Comparison of ENCODE assay signal across 10 cellular contexts in genomic region chr12:123278150-123278627, GRCh38. TPM values are rescaled to one million over a fixed set of nuclear protein-coding genes. Genes with fewer than 3 reads are reported as not detected.
DNase-seq lines count a peak whose midpoint lies in the region; ATAC-seq and TF ChIP-seq lines count a peak whose summit lies in the region.
"Had no signal": no experiment of that assay in that cellular context is flagged by ENCODE, and none has a peak within 500 bp of the region (broad histone marks: within the 10 kb centered on the region; RNA-seq: fewer than 3 reads in every experiment).

No MANE protein-coding gene starts in this region.

- H3K27me3 Mint-ChIP-seq in activated CD8-positive, alpha-beta T cell treated with anti-CD3 and anti-CD28 coated beads for 36 hours, result no peaks in the 10 kb centered on the region
- no peaks in the 10 kb centered on the region for H3K27me3 Mint-ChIP-seq in activated CD8-positive, alpha-beta T cell treated with anti-CD3 and anti-CD28 coated beads, Interleukin-2, amount 10 ng/mL, durations not matched to agents 7 days and 5 days (ENCODE audit: low read depth)
- H3K27me3 Mint-ChIP-seq in T-helper 1 cell treated with Interleukin-12 subunit alpha and Interleukin-12 subunit beta and Interleukin-4 antibody, amounts not matched to agents 30 μg/mL and 1 μg/mL, for 36 hours (ENCODE audit: low read depth), result no peaks in the 10 kb centered on the region
- peaks cover 4% of the 10 kb centered on the region for H3K27me3 Mint-ChIP-seq in neural progenitor cell (ENCODE audit: insufficient read depth, low read depth)
- H3K27me3 Mint-ChIP-seq: type B pancreatic cell had no signal

- CTCF ChIA-PET in activated CD8-positive, alpha-beta T cell treated with anti-CD3 and anti-CD28 coated beads for 36 hours (lab: Charles Lee), result interaction anchor here (0.6 kb wide), 1 partner anchor 134 kb away, joined by 3 read pairs; no protein-coding TSS in a partner anchor
- CTCF ChIA-PET in activated CD8-positive, alpha-beta T cell treated with anti-CD3 and anti-CD28 coated beads, Interleukin-2, amount 10 ng/mL, durations not matched to agents 7 days and 5 days (lab: Charles Lee), result no interaction called here

- POLR2A ChIA-PET in activated CD8-positive, alpha-beta T cell treated with anti-CD3 and anti-CD28 coated beads for 36 hours (lab: Charles Lee), result interaction anchor here (0.9 to 1.5 kb wide), 2 partner anchors 10 to 11 kb away, joined by 3 read pairs; no protein-coding TSS in a partner anchor
- POLR2A ChIA-PET in activated CD8-positive, alpha-beta T cell treated with anti-CD3 and anti-CD28 coated beads, Interleukin-2, amount 10 ng/mL, durations not matched to agents 7 days and 5 days (lab: Charles Lee), result no interaction called here

- peak; percentile 86 for ATAC-seq in activated CD8-positive, alpha-beta T cell treated with anti-CD3 and anti-CD28 coated beads for 36 hours
- no peak for ATAC-seq in activated CD8-positive, alpha-beta T cell treated with anti-CD3 and anti-CD28 coated beads, Interleukin-2, amount 10 ng/mL, durations not matched to agents 7 days and 5 days
- ATAC-seq in HG02973 (IDR thresholded peaks at IDR 0.05; ENCODE audit: unreplicated experiment), result peak; percentile 81
- ATAC-seq in stimulated activated effector memory CD8-positive, alpha-beta T cell treated with anti-CD3 and anti-CD28 coated beads, Interleukin-12 subunit alpha, Interleukin-12 subunit beta, amount 100 ng/mL, for 72 hours, result peak; percentile 96

- H4K20me1 ChIP-seq in neural progenitor cell (ENCODE audit: low read depth), result no peaks in the 10 kb centered on the region

- H3K9me3 ChIP-seq in neural progenitor cell (ENCODE audit: low read depth), result no peaks in the 10 kb centered on the region
- H3K9me3 ChIP-seq: pancreas had no signal

- H3K27ac ChIP-seq in neural progenitor cell, result no peak overlapping the region

- no peak overlapping the region for H3K4me3 Mint-ChIP-seq in activated CD8-positive, alpha-beta T cell treated with anti-CD3 and anti-CD28 coated beads for 36 hours
- H3K4me3 Mint-ChIP-seq in activated CD8-positive, alpha-beta T cell treated with anti-CD3 and anti-CD28 coated beads, Interleukin-2, amount 10 ng/mL, durations not matched to agents 7 days and 5 days, result no peak overlapping the region
- peak overlapping the region; percentile 2 for H3K4me3 Mint-ChIP-seq in T-helper 1 cell treated with Interleukin-12 subunit alpha and Interleukin-12 subunit beta and Interleukin-4 antibody, amounts not matched to agents 30 μg/mL and 1 μg/mL, for 36 hours
- H3K4me3 Mint-ChIP-seq in stimulated activated effector memory CD8-positive, alpha-beta T cell treated with anti-CD3 and anti-CD28 coated beads, Interleukin-12 subunit alpha, Interleukin-12 subunit beta, amount 100 ng/mL, for 72 hours, result no peak overlapping the region
- H3K4me3 Mint-ChIP-seq in neural progenitor cell, result no peak overlapping the region
- H3K4me3 Mint-ChIP-seq: type B pancreatic cell had no signal

- peaks cover 4% of the 10 kb centered on the region for H3K4me1 Mint-ChIP-seq in activated CD8-positive, alpha-beta T cell treated with anti-CD3 and anti-CD28 coated beads for 36 hours (ENCODE audit: low read depth)
- peaks cover 6% of the 10 kb centered on the region for H3K4me1 Mint-ChIP-seq in activated CD8-positive, alpha-beta T cell treated with anti-CD3 and anti-CD28 coated beads, Interleukin-2, amount 10 ng/mL, durations not matched to agents 7 days and 5 days (ENCODE audit: low read depth)
- H3K4me1 Mint-ChIP-seq in T-helper 1 cell treated with Interleukin-12 subunit alpha and Interleukin-12 subunit beta and Interleukin-4 antibody, amounts not matched to agents 30 μg/mL and 1 μg/mL, for 36 hours (ENCODE audit: low read depth), result peaks cover 8% of the 10 kb centered on the region
- H3K4me1 Mint-ChIP-seq in stimulated activated effector memory CD8-positive, alpha-beta T cell treated with anti-CD3 and anti-CD28 coated beads, Interleukin-12 subunit alpha, Interleukin-12 subunit beta, amount 100 ng/mL, for 72 hours, result peaks cover 7% of the 10 kb centered on the region
- H3K4me1 Mint-ChIP-seq in neural progenitor cell, result peaks cover 4% of the 10 kb centered on the region

- intact Hi-C loops in activated CD8-positive, alpha-beta T cell treated with anti-CD3 and anti-CD28 coated beads for 36 hours (cut with micrococcal nuclease), result no loop called here

- H3K4me1 ChIP-seq in neural progenitor cell, result no peaks in the 10 kb centered on the region
- H3K4me1 ChIP-seq: pancreas had no signal

- no peak overlapping the region for H2AFZ ChIP-seq in neural progenitor cell (replicated peaks)

- H3K36me3 Mint-ChIP-seq in activated CD8-positive, alpha-beta T cell treated with anti-CD3 and anti-CD28 coated beads for 36 hours (ENCODE audit: low read depth), result no peaks in the 10 kb centered on the region
- H3K36me3 Mint-ChIP-seq in activated CD8-positive, alpha-beta T cell treated with anti-CD3 and anti-CD28 coated beads, Interleukin-2, amount 10 ng/mL, durations not matched to agents 7 days and 5 days (ENCODE audit: low read depth), result no peaks in the 10 kb centered on the region
- no peaks in the 10 kb centered on the region for H3K36me3 Mint-ChIP-seq in T-helper 1 cell treated with Interleukin-12 subunit alpha and Interleukin-12 subunit beta and Interleukin-4 antibody, amounts not matched to agents 30 μg/mL and 1 μg/mL, for 36 hours (ENCODE audit: low read depth)
- no peaks in the 10 kb centered on the region for H3K36me3 Mint-ChIP-seq in stimulated activated effector memory CD8-positive, alpha-beta T cell treated with anti-CD3 and anti-CD28 coated beads, Interleukin-12 subunit alpha, Interleukin-12 subunit beta, amount 100 ng/mL, for 72 hours
- no peaks in the 10 kb centered on the region for H3K36me3 Mint-ChIP-seq in neural progenitor cell
- H3K36me3 Mint-ChIP-seq: type B pancreatic cell had no signal

- peak; percentile 53 for DNase-seq in activated CD8-positive, alpha-beta T cell treated with anti-CD3 and anti-CD28 coated beads for 36 hours
- DNase-seq in activated CD8-positive, alpha-beta T cell treated with anti-CD3 and anti-CD28 coated beads, Interleukin-2, amount 10 ng/mL, durations not matched to agents 7 days and 5 days, result no peak
- DNase-seq in stimulated activated effector memory CD8-positive, alpha-beta T cell treated with anti-CD3 and anti-CD28 coated beads, Interleukin-12 subunit alpha, Interleukin-12 subunit beta, amount 100 ng/mL, for 72 hours (ENCODE audit: low spot score in 2 of 2), result no peak
- no peak for DNase-seq in NCI-H345 treated with DMSO at 0.1 percent for 48 hours (lab: John Stamatoyannopoulos, UW; ENCODE audit: unreplicated experiment)
- DNase-seq in NCI-H524 treated with DMSO at 0.1 percent for 48 hours (lab: John Stamatoyannopoulos, UW), result no peak
- no peak for DNase-seq in neural progenitor cell (ENCODE audit: low spot score)
- DNase-seq: pancreas had no signal

- no peak overlapping the region for H3K4me3 ChIP-seq in neural progenitor cell
- H3K4me3 ChIP-seq: pancreas had no signal

- no peaks in the 10 kb centered on the region for H3F3A ChIP-seq in neural progenitor cell (ENCODE audit: low read depth)

- H3K9me3 Mint-ChIP-seq in activated CD8-positive, alpha-beta T cell treated with anti-CD3 and anti-CD28 coated beads for 36 hours, result no peaks in the 10 kb centered on the region
- H3K9me3 Mint-ChIP-seq in activated CD8-positive, alpha-beta T cell treated with anti-CD3 and anti-CD28 coated beads, Interleukin-2, amount 10 ng/mL, durations not matched to agents 7 days and 5 days (ENCODE audit: insufficient read depth), result no peaks in the 10 kb centered on the region
- H3K9me3 Mint-ChIP-seq in T-helper 1 cell treated with Interleukin-12 subunit alpha and Interleukin-12 subunit beta and Interleukin-4 antibody, amounts not matched to agents 30 μg/mL and 1 μg/mL, for 36 hours, result no peaks in the 10 kb centered on the region
- no peaks in the 10 kb centered on the region for H3K9me3 Mint-ChIP-seq in stimulated activated effector memory CD8-positive, alpha-beta T cell treated with anti-CD3 and anti-CD28 coated beads, Interleukin-12 subunit alpha, Interleukin-12 subunit beta, amount 100 ng/mL, for 72 hours
- H3K9me3 Mint-ChIP-seq in neural progenitor cell, result peaks cover 2% of the 10 kb centered on the region
- H3K9me3 Mint-ChIP-seq: type B pancreatic cell had no signal

- H3K79me2 ChIP-seq in neural progenitor cell (ENCODE audit: low read depth), result peaks cover 3% of the 10 kb centered on the region

- H3K9ac ChIP-seq in neural progenitor cell, result no peak overlapping the region

- TF ChIP-seq CTCF in activated CD8-positive, alpha-beta T cell treated with anti-CD3 and anti-CD28 coated beads for 36 hours (IDR thresholded peaks at IDR 0.05), result no peak
- no peak for TF ChIP-seq CTCF in neural progenitor cell (IDR thresholded peaks at IDR 0.05)

- H3K4me2 ChIP-seq in neural progenitor cell, result no peak overlapping the region

- H3K27ac Mint-ChIP-seq in activated CD8-positive, alpha-beta T cell treated with anti-CD3 and anti-CD28 coated beads for 36 hours, result peak overlapping the region; percentile 55
- no peak overlapping the region for H3K27ac Mint-ChIP-seq in activated CD8-positive, alpha-beta T cell treated with anti-CD3 and anti-CD28 coated beads, Interleukin-2, amount 10 ng/mL, durations not matched to agents 7 days and 5 days
- peak overlapping the region; percentile 85 for H3K27ac Mint-ChIP-seq in T-helper 1 cell treated with Interleukin-12 subunit alpha and Interleukin-12 subunit beta and Interleukin-4 antibody, amounts not matched to agents 30 μg/mL and 1 μg/mL, for 36 hours
- peak overlapping the region; percentile 38 for H3K27ac Mint-ChIP-seq in stimulated activated effector memory CD8-positive, alpha-beta T cell treated with anti-CD3 and anti-CD28 coated beads, Interleukin-12 subunit alpha, Interleukin-12 subunit beta, amount 100 ng/mL, for 72 hours
- no peak overlapping the region for H3K27ac Mint-ChIP-seq in neural progenitor cell
- H3K27ac Mint-ChIP-seq: type B pancreatic cell had no signal

- no peaks in the 10 kb centered on the region for H3K36me3 ChIP-seq in neural progenitor cell
- H3K36me3 ChIP-seq: pancreas had no signal

- no peaks in the 10 kb centered on the region for H3K27me3 ChIP-seq in neural progenitor cell
- H3K27me3 ChIP-seq: pancreas had no signal

RNA-seq across cellular contexts. Expression of gene CDK2AP1, which starts 6.5 kb away (rescaled TPM):
- total RNA-seq in activated CD8-positive, alpha-beta T cell treated with anti-CD3 and anti-CD28 coated beads for 36 hours, result 100 to 1,000 TPM; 108 to 111 TPM
- 10 to 100 TPM; 58.3 to 58.4 TPM for total RNA-seq in activated CD8-positive, alpha-beta T cell treated with anti-CD3 and anti-CD28 coated beads, Interleukin-2, amount 10 ng/mL, durations not matched to agents 7 days and 5 days
- total RNA-seq in neural progenitor cell (ENCODE audit: low replicate concordance), result 177 and 282 TPM in 2 replicates

RNA-seq across cellular contexts. Expression of gene MTRFR, which starts 45.0 kb away (rescaled TPM):
- 10 to 100 TPM; 28.1 to 31.0 TPM for total RNA-seq in activated CD8-positive, alpha-beta T cell treated with anti-CD3 and anti-CD28 coated beads for 36 hours
- total RNA-seq in activated CD8-positive, alpha-beta T cell treated with anti-CD3 and anti-CD28 coated beads, Interleukin-2, amount 10 ng/mL, durations not matched to agents 7 days and 5 days, result 10 to 100 TPM; 28.2 to 30.0 TPM
- total RNA-seq in neural progenitor cell (ENCODE audit: low replicate concordance), result 12.7 and 17.3 TPM in 2 replicates

RNA-seq across cellular contexts. Expression of gene MPHOSPH9, which starts 45.2 kb away (rescaled TPM):
- 100 to 1,000 TPM in 1 of 2 experiments, 10 to 100 TPM in 1; 96.9 to 101 TPM for total RNA-seq in activated CD8-positive, alpha-beta T cell treated with anti-CD3 and anti-CD28 coated beads for 36 hours
- total RNA-seq in activated CD8-positive, alpha-beta T cell treated with anti-CD3 and anti-CD28 coated beads, Interleukin-2, amount 10 ng/mL, durations not matched to agents 7 days and 5 days, result 100 to 1,000 TPM; 148 to 149 TPM
- total RNA-seq in neural progenitor cell (ENCODE audit: low replicate concordance), result 177 and 302 TPM in 2 replicates

Comparison
In these comparisons a context has a peak if more than half of its experiments do, and no peak if none do; other contexts are left out.
1. H3K27ac Mint-ChIP-seq: peak in activated CD8-positive, alpha-beta T cell treated with anti-CD3 and anti-CD28 coated beads for 36 hours (single experiment), T-helper 1 cell treated with Interleukin-12 subunit alpha and Interleukin-12 subunit beta and Interleukin-4 antibody, amounts not matched to agents 30 μg/mL and 1 μg/mL, for 36 hours (single experiment) and stimulated activated effector memory CD8-positive, alpha-beta T cell treated with anti-CD3 and anti-CD28 coated beads, Interleukin-12 subunit alpha, Interleukin-12 subunit beta, amount 100 ng/mL, for 72 hours (single experiment); none in activated CD8-positive, alpha-beta T cell treated with anti-CD3 and anti-CD28 coated beads, Interleukin-2, amount 10 ng/mL, durations not matched to agents 7 days and 5 days (single experiment) and neural progenitor cell (single experiment).